ENCODE assay signal across 1 cellular context in the genomic region with DNA sequence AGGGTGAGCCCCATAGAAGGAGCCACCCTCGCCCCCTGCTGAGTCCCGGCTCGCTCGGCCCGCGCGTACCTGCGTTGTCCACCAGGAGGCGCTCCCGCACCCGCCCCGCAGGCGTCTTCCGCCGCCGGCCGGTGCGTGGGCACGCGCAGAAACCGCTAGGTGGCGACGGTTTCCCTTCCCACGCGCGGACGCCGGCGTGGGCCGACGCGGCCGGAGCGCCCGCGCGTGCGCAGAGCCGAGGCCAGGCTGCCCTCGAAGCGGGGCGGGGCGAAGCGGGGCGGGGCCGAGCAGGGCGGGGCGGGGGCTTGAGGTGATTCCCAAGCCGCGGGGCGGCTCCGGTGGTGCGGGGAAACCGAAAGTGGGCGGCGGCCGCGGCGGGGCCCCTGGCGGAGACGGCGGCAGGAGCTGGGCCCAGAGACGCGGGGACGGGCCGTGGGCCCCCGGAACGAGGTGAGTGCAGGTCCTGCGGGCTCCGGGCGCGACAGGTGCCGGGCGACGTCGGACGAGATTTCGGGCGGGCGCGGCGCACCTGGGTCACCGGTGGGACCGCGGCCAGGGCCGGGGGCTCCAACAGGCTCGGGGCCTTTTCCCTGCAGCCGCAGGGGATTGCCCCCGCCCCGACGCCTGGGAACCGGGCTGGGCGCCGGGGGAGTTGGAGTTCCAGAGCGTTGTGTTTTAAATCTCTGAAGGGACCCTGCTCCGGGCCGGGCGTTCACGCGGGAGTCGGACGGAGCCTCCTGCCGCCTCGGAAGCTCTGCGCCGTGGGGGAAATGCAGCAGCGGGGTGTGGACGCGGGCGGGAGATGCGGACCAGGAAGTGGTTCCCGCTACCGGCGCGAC.
A peak's percentile ranks its signal among the peaks of the same experiment; 100 is the strongest.
TF ChIP-seq lines count a peak whose summit lies in the region.

A gene with protein sequence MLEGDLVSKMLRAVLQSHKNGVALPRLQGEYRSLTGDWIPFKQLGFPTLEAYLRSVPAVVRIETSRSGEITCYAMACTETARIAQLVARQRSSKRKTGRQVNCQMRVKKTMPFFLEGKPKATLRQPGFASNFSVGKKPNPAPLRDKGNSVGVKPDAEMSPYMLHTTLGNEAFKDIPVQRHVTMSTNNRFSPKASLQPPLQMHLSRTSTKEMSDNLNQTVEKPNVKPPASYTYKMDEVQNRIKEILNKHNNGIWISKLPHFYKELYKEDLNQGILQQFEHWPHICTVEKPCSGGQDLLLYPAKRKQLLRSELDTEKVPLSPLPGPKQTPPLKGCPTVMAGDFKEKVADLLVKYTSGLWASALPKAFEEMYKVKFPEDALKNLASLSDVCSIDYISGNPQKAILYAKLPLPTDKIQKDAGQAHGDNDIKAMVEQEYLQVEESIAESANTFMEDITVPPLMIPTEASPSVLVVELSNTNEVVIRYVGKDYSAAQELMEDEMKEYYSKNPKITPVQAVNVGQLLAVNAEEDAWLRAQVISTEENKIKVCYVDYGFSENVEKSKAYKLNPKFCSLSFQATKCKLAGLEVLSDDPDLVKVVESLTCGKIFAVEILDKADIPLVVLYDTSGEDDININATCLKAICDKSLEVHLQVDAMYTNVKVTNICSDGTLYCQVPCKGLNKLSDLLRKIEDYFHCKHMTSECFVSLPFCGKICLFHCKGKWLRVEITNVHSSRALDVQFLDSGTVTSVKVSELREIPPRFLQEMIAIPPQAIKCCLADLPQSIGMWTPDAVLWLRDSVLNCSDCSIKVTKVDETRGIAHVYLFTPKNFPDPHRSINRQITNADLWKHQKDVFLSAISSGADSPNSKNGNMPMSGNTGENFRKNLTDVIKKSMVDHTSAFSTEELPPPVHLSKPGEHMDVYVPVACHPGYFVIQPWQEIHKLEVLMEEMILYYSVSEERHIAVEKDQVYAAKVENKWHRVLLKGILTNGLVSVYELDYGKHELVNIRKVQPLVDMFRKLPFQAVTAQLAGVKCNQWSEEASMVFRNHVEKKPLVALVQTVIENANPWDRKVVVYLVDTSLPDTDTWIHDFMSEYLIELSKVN (plus strand): TSS at position 308 of the 839 bp plus-strand sequence. CDS start 16,370 bp downstream, outside the sequence.

TF ChIP-seq in A549, 52 proteins besides CTCF, POLR2A, EP300 and RAD21 (continued from another document):
- TF ChIP-seq, protein P1, sequence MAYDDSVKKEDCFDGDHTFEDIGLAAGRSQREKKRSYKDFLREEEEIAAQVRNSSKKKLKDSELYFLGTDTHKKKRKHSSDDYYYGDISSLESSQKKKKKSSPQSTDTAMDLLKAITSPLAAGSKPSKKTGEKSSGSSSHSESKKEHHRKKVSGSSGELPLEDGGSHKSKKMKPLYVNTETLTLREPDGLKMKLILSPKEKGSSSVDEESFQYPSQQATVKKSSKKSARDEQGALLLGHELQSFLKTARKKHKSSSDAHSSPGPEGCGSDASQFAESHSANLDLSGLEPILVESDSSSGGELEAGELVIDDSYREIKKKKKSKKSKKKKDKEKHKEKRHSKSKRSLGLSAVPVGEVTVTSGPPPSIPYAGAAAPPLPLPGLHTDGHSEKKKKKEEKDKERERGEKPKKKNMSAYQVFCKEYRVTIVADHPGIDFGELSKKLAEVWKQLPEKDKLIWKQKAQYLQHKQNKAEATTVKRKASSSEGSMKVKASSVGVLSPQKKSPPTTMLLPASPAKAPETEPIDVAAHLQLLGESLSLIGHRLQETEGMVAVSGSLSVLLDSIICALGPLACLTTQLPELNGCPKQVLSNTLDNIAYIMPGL (CRISPR knock-in tag; IDR thresholded peaks at IDR 0.05; ENCODE audit: borderline replicate concordance), result peak; percentile 63; the same call in 1 of the 2 replicates
- TF ChIP-seq RFX5 (IDR thresholded peaks at IDR 0.05) (no peak), EHF (CRISPR knock-in tag; IDR thresholded peaks at IDR 0.05) (peak; percentile 38; the same call in 1 of the 2 replicates), HOXB5 (CRISPR knock-in tag; IDR thresholded peaks at IDR 0.05) (0 out of 2 replicates have a peak, but pooled peaks have one; percentile 83), MYC (IDR thresholded peaks at IDR 0.05; ENCODE audit: borderline replicate concordance, low read length) (0 out of 2 replicates have a peak, but pooled peaks have one; percentile 35), ZNF302 (CRISPR knock-in tag; IDR thresholded peaks at IDR 0.05) (no peak), RCOR1 (IDR thresholded peaks at IDR 0.05; ENCODE audit: low read depth, low read length) (peak; percentile 83; the same call in 1 of the 2 replicates), POLR2AphosphoS2 (conservative IDR thresholded peaks at IDR 0.05; ENCODE audit: low read length) (no peak), PHF8 (IDR thresholded peaks at IDR 0.05; ENCODE audit: borderline replicate concordance, low read depth) (peak; percentile 40; the same call in 1 of the 2 replicates)
